In genomic region chr10:51707821-51708424, GRCh38 we compare ENCODE assay signal across 19 cellular contexts. TPM values are rescaled to one million over a fixed set of nuclear protein-coding genes. Genes with fewer than 3 reads are reported as not detected.
DNase-seq lines count a peak whose midpoint lies in the region; ATAC-seq and TF ChIP-seq lines count a peak whose summit lies in the region.
"Had no signal": no experiment of that assay in that cellular context is flagged by ENCODE, and none has a peak within 500 bp of the region (broad histone marks: within the 10 kb centered on the region; RNA-seq: fewer than 3 reads in every experiment).

No MANE protein-coding gene starts in this region.

- H3K4me1 Mint-ChIP-seq in activated naive CD4-positive, alpha-beta T cell treated with anti-CD3 and anti-CD28 coated beads, Interleukin-2, amount 10 ng/mL, durations not matched to agents 7 days and 5 days = peaks cover 47% of the 10 kb centered on the region
- peaks cover 9% of the 10 kb centered on the region for H3K4me1 Mint-ChIP-seq in T-helper 17 cell
- H3K4me1 Mint-ChIP-seq: memory B cell, neural progenitor cell had no signal

- H3K79me1 ChIP-seq in neuronal stem cell (ENCODE audit: low read depth, low read length) = no peaks in the 10 kb centered on the region

- H2AFZ ChIP-seq in neuronal stem cell (ENCODE audit: low read length) = no peak overlapping the region
- H2AFZ ChIP-seq: neural progenitor cell had no signal

- H2BK120ac ChIP-seq in neuronal stem cell (ENCODE audit: low read depth, low read length) = no peak overlapping the region

- no peak overlapping the region for H3K23ac ChIP-seq in neuronal stem cell (ENCODE audit: low read depth, low read length, poor library complexity)

- peak overlapping the region; percentile 93 for H3K27ac Mint-ChIP-seq in activated naive CD4-positive, alpha-beta T cell treated with anti-CD3 and anti-CD28 coated beads, Interleukin-2, amount 10 ng/mL, durations not matched to agents 7 days and 5 days
- peak overlapping the region; percentile 81 for H3K27ac Mint-ChIP-seq in T-helper 17 cell
- H3K27ac Mint-ChIP-seq: memory B cell, neural progenitor cell had no signal

- peaks cover 7% of the 10 kb centered on the region for H3K9me3 Mint-ChIP-seq in activated naive CD4-positive, alpha-beta T cell treated with anti-CD3 and anti-CD28 coated beads, Interleukin-2, amount 10 ng/mL, durations not matched to agents 7 days and 5 days
- H3K9me3 Mint-ChIP-seq: CD4-positive, CD25-positive, alpha-beta regulatory T cell; memory B cell; neural progenitor cell had no signal

- no peak overlapping the region for H3K9ac ChIP-seq in neuronal stem cell (ENCODE audit: low read depth, low read length, poor library complexity)
- H3K9ac ChIP-seq: neural progenitor cell had no signal

- DNase-seq in activated naive CD4-positive, alpha-beta T cell treated with anti-CD3 and anti-CD28 coated beads, Interleukin-2, amount 10 ng/mL, durations not matched to agents 7 days and 5 days = no peak
- DNase-seq in activated naive CD4-positive, alpha-beta T cell (lab: John Stamatoyannopoulos, UW) = no peak
- DNase-seq in T-helper 17 cell = no peak
- DNase-seq in esophagus muscularis mucosa (ENCODE audit: extremely low spot score) = no peak
- DNase-seq in thoracic aorta (ENCODE audit: low spot score) = no peak
- DNase-seq in A673 (ENCODE audit: low spot score) = no peak
- no peak for DNase-seq in NCI-H82 treated with DMSO at 0.1 percent for 48 hours (lab: John Stamatoyannopoulos, UW; ENCODE audit: unreplicated experiment)
- no peak for DNase-seq in neuronal stem cell (ENCODE audit: low spot score)
- DNase-seq: activated CD4-positive, CD25-positive, alpha-beta regulatory T cell; amygdala; DMS79; hippocampal formation; kidney; NCI-H1105; NCI-H524 had no signal

- no peak overlapping the region for H3K4me3 Mint-ChIP-seq in activated naive CD4-positive, alpha-beta T cell treated with anti-CD3 and anti-CD28 coated beads, Interleukin-2, amount 10 ng/mL, durations not matched to agents 7 days and 5 days
- H3K4me3 Mint-ChIP-seq in T-helper 17 cell = peak overlapping the region; percentile 47
- H3K4me3 Mint-ChIP-seq: CD4-positive, CD25-positive, alpha-beta regulatory T cell; memory B cell; neural progenitor cell had no signal

- no peak overlapping the region for H3K18ac ChIP-seq in neuronal stem cell (ENCODE audit: low read length)

- no peak overlapping the region for H2BK15ac ChIP-seq in neuronal stem cell (ENCODE audit: low read length)

- TF ChIP-seq EP300 in esophagus muscularis mucosa (IDR thresholded peaks at IDR 0.05) = no peak

- H2BK12ac ChIP-seq in neuronal stem cell (ENCODE audit: low read length) = no peak overlapping the region

- CTCF ChIA-PET in activated naive CD4-positive, alpha-beta T cell treated with anti-CD3 and anti-CD28 coated beads, Interleukin-2, amount 10 ng/mL, durations not matched to agents 7 days and 5 days (lab: Charles Lee) = no interaction called here
- CTCF ChIA-PET in A673 (lab: Charles Lee) = no interaction called here

- H3K14ac ChIP-seq in neuronal stem cell (ENCODE audit: low read length) = no peak overlapping the region

- no peak overlapping the region for H3K4ac ChIP-seq in neuronal stem cell (ENCODE audit: low read length)

- no peak for TF ChIP-seq CTCF in esophagus muscularis mucosa (IDR thresholded peaks at IDR 0.05)
- TF ChIP-seq CTCF in thoracic aorta (IDR thresholded peaks at IDR 0.05) = no peak
- no peak for TF ChIP-seq CTCF in A673 (conservative IDR thresholded peaks at IDR 0.05; ENCODE audit: low read depth, low read length)

- H4K91ac ChIP-seq in neuronal stem cell (ENCODE audit: low read depth, low read length, poor library complexity) = no peak overlapping the region

- no peaks in the 10 kb centered on the region for H3K27me3 Mint-ChIP-seq in activated naive CD4-positive, alpha-beta T cell treated with anti-CD3 and anti-CD28 coated beads, Interleukin-2, amount 10 ng/mL, durations not matched to agents 7 days and 5 days
- no peaks in the 10 kb centered on the region for H3K27me3 Mint-ChIP-seq in T-helper 17 cell

- H3K9me3 ChIP-seq in T-helper 17 cell (ENCODE audit: control insufficient read depth, low read length, poor library complexity, severe bottlenecking) (no peaks in the 10 kb centered on the region), esophagus muscularis mucosa (no peaks in the 10 kb centered on the region), thoracic aorta (no peaks in the 10 kb centered on the region), A673 (ENCODE audit: low read depth, low read length, poor library complexity, severe bottlenecking) (no peaks in the 10 kb centered on the region), neuronal stem cell (replicated peaks in 1 of 2; ENCODE audit: control insufficient read depth in 2 of 2, insufficient read depth in 1 of 2, low read depth in 1 of 2, low read length in 2 of 2) (no peaks in the 10 kb centered on the region)
- H3K9me3 ChIP-seq: tibial nerve had no signal

- 86% methylated on average over 5 of the region's 5 CpGs for WGBS in esophagus muscularis mucosa
- WGBS in neuronal stem cell (ENCODE audit: extremely low coverage in 2 of 2, insufficient read length in 2 of 2, insufficient replicate concordance in 1 of 2), 2 donors = no CpG with 5 or more reads among the region's 5 CpGs

- peaks cover 28 to 45% (median 40%) of the 10 kb centered on the region in 4 donors for H3K4me1 ChIP-seq in esophagus muscularis mucosa
- peaks cover 33 to 76% of the 10 kb centered on the region in 2 donors for H3K4me1 ChIP-seq in thoracic aorta (ENCODE audit: control insufficient read depth in 1 of 2, low read depth in 2 of 2)
- H3K4me1 ChIP-seq in A673 (ENCODE audit: insufficient read depth, low read length, poor library complexity, severe bottlenecking) = no peaks in the 10 kb centered on the region
- no peaks in the 10 kb centered on the region for H3K4me1 ChIP-seq in neuronal stem cell (ENCODE audit: control insufficient read depth in 2 of 2, insufficient read depth in 1 of 2, low read depth in 1 of 2, low read length in 2 of 2)

- POLR2A ChIA-PET in A673 (lab: Charles Lee; ENCODE audit: low non-redundant PET) = no interaction called here

- H2BK5ac ChIP-seq in neuronal stem cell (ENCODE audit: low read length) = no peak overlapping the region

- H3K36me3 Mint-ChIP-seq in activated naive CD4-positive, alpha-beta T cell treated with anti-CD3 and anti-CD28 coated beads, Interleukin-2, amount 10 ng/mL, durations not matched to agents 7 days and 5 days = peaks cover 9% of the 10 kb centered on the region
- no peaks in the 10 kb centered on the region for H3K36me3 Mint-ChIP-seq in T-helper 17 cell (ENCODE audit: low read depth)
- H3K36me3 Mint-ChIP-seq: CD4-positive, CD25-positive, alpha-beta regulatory T cell; memory B cell; neural progenitor cell had no signal

- ATAC-seq in T-helper 17 cell = peak; percentile 66
- no peak for ATAC-seq in thoracic aorta (ENCODE audit: insufficient number of reproducible peaks, low FRiP score, low read depth)

- intact Hi-C loops in esophagus muscularis mucosa (cut with DNase I) = loop anchor here (5.0 kb wide), 1 partner anchor 249 kb away; no protein-coding TSS in a partner anchor
- intact Hi-C loops in A673 (cut with micrococcal nuclease; ENCODE audit: unreplicated experiment) = no loop called here

- H3K36me3 ChIP-seq in esophagus muscularis mucosa (no peaks in the 10 kb centered on the region), thoracic aorta (no peaks in the 10 kb centered on the region), A673 (ENCODE audit: insufficient read depth, low read length, poor library complexity, severe bottlenecking) (no peaks in the 10 kb centered on the region), neuronal stem cell (replicated peaks in 1 of 2; ENCODE audit: control insufficient read depth in 2 of 2, insufficient read depth in 2 of 2, low read length in 2 of 2) (no peaks in the 10 kb centered on the region)
- H3K36me3 ChIP-seq: neural progenitor cell, tibial nerve had no signal

- no peak overlapping the region for H3K4me2 ChIP-seq in neuronal stem cell (ENCODE audit: insufficient read depth, low read length, poor library complexity, severe bottlenecking)
- H3K4me2 ChIP-seq: neural progenitor cell had no signal

- H3K4me3 ChIP-seq in esophagus muscularis mucosa (peak overlapping the region in 1 of 4 donors; percentile 3), thoracic aorta (no peak overlapping the region), A673 (ENCODE audit: low read depth, low read length, poor library complexity, severe bottlenecking) (no peak overlapping the region), neuronal stem cell (ENCODE audit: low read length in 2 of 2) (no peak overlapping the region)
- H3K4me3 ChIP-seq: neural progenitor cell, tibial nerve had no signal

- TF ChIP-seq POLR2A in esophagus muscularis mucosa (IDR thresholded peaks at IDR 0.05; ENCODE audit: low read depth) = no peak

- H3K27me3 ChIP-seq in esophagus muscularis mucosa (no peaks in the 10 kb centered on the region), thoracic aorta (replicated peaks; ENCODE audit: insufficient read depth) (no peaks in the 10 kb centered on the region), A673 (replicated peaks; ENCODE audit: insufficient read depth, low read depth, low read length, poor library complexity) (peaks cover 17% of the 10 kb centered on the region), neuronal stem cell (ENCODE audit: control insufficient read depth in 3 of 3, insufficient read depth in 3 of 3, low read depth in 1 of 3, low read length in 3 of 3) (no peaks in the 10 kb centered on the region)
- H3K27me3 ChIP-seq: neural progenitor cell, tibial nerve had no signal

- no TSS peak for BruUV-seq in A673 (replicated peaks; lab: Mats Ljungman, UMichigan)

- no peak overlapping the region for H2AK5ac ChIP-seq in neuronal stem cell (ENCODE audit: low read depth, low read length)

- H3K27ac ChIP-seq in esophagus muscularis mucosa (replicated peaks in 1 of 4) (peak overlapping the region; percentile 78 to 86 (median 81)), thoracic aorta (peak overlapping the region; percentile 78 to 82), A673 (ENCODE audit: low read depth, low read length, poor library complexity, severe bottlenecking) (no peak overlapping the region), neuronal stem cell (replicated peaks; ENCODE audit: low read length) (no peak overlapping the region)
- H3K27ac ChIP-seq: neural progenitor cell, tibial nerve had no signal

- H4K8ac ChIP-seq in neuronal stem cell (ENCODE audit: low read depth, low read length) = no peak overlapping the region

RNA-seq across cellular contexts. Expression of gene CSTF2T, which starts 8.5 kb away (rescaled TPM):
- total RNA-seq in T-helper 17 cell (10 to 100 TPM; 18.6 to 18.7 TPM), esophagus muscularis mucosa (10 to 100 TPM; 18.3 to 35.1 (median 25.5) TPM), thoracic aorta (10 to 100 TPM; 24.6 to 39.9 TPM), A673 (2021) (21.9 and 22.2 TPM in 2 replicates)
- 20.2 TPM for polyA plus RNA-seq in neuronal stem cell (2013, experiment 1 of 2)
- polyA plus RNA-seq in neuronal stem cell (2013, experiment 2 of 2) = 20.7 TPM

Comparison
In these comparisons a context has a peak if more than half of its experiments do, and no peak if none do; other contexts are left out.
1. H3K27ac ChIP-seq: peak in esophagus muscularis mucosa (4 of 4) and thoracic aorta (2 of 2); none in A673 (single experiment) and neuronal stem cell (single experiment).